Comparison of ENCODE assay signal across 19 cellular contexts in the genomic region with DNA sequence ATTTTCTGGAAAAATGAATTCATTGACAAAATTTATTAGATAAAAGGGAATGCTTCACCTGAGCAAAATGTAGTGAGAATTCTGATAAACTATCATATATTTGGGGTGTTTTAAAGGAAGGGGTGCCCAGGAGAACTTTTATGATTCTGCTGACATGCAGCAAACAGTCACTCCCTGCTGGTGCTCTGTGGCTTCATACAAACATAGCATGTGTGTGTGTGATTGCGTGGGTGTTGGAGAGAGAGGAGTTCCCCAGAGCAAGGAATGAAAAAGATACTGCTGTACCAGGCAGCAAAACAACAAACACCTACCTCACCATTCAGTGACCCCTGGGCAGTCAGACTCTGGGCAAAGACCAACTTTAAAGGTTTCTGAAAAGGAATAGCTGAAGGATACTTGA.
"Had no signal": no experiment of that assay in that cellular context is flagged by ENCODE, and none has a peak within 500 bp of the region (broad histone marks: within the 10 kb centered on the region; RNA-seq: fewer than 3 reads in every experiment).

No MANE protein-coding gene starts in this region.

- H3K9me3 ChIP-seq: gastrocnemius medialis, thyroid gland had no signal

- DNase-seq: activated CD4-positive, alpha-beta T cell treated with anti-CD3 and anti-CD28 coated beads, Interleukin-2, amount 10 ng/mL, durations not matched to agents 7 days and 5 days; activated CD8-positive, alpha-beta T cell treated with anti-CD3 and anti-CD28 coated beads, Interleukin-2, amount 10 ng/mL, durations not matched to agents 7 days and 5 days; activated naive CD4-positive, alpha-beta T cell treated with anti-CD3 and anti-CD28 coated beads for 36 hours; activated T-cell treated with anti-CD3 and anti-CD28 coated beads, Interleukin-2, amount 50 U/mL, for 24 hours; anterior cingulate cortex; cerebellar nuclear complex; effector CD4-positive, alpha-beta T cell; gastrocnemius medialis; heart left ventricle; immature natural killer cell; left colon; occipital lobe; posterior cingulate gyrus; retina; stimulated activated CD4-positive, alpha-beta T cell treated with anti-CD3 and anti-CD28 coated beads, Interleukin-1b, Interleukin-23, amount 100 ng/mL, for 48 hours; stimulated activated naive CD4-positive, alpha-beta T cell treated with Interleukin-2 at 50 U/mL for 16 hours had no signal

- H3K9me3 Mint-ChIP-seq: activated CD4-positive, alpha-beta T cell treated with anti-CD3 and anti-CD28 coated beads, Interleukin-2, amount 10 ng/mL, durations not matched to agents 7 days and 5 days had no signal

- H3K4me1 Mint-ChIP-seq: activated CD4-positive, alpha-beta T cell treated with anti-CD3 and anti-CD28 coated beads, Interleukin-2, amount 10 ng/mL, durations not matched to agents 7 days and 5 days; immature natural killer cell had no signal

- H3K4me3 Mint-ChIP-seq: activated CD4-positive, alpha-beta T cell treated with anti-CD3 and anti-CD28 coated beads, Interleukin-2, amount 10 ng/mL, durations not matched to agents 7 days and 5 days; activated CD8-positive, alpha-beta T cell treated with anti-CD3 and anti-CD28 coated beads, Interleukin-2, amount 10 ng/mL, durations not matched to agents 7 days and 5 days; activated naive CD4-positive, alpha-beta T cell treated with anti-CD3 and anti-CD28 coated beads for 36 hours; activated T-cell treated with anti-CD3 and anti-CD28 coated beads, Interleukin-2, amount 50 U/mL, for 24 hours; immature natural killer cell; T-helper 1 cell treated with Interleukin-12 subunit alpha and Interleukin-12 subunit beta and Interleukin-4 antibody, amounts not matched to agents 30 μg/mL and 1 μg/mL, for 36 hours had no signal

- H3K4me3 ChIP-seq: gastrocnemius medialis, heart left ventricle, thyroid gland had no signal

- H3K36me3 Mint-ChIP-seq: immature natural killer cell had no signal

- ATAC-seq: activated CD4-positive, CD25-positive, alpha-beta regulatory T cell treated with anti-CD3 and anti-CD28 coated beads, Interleukin-2, amount 50 U/mL, for 24 hours; activated CD8-positive, alpha-beta T cell treated with anti-CD3 and anti-CD28 coated beads, Interleukin-2, amount 10 ng/mL, durations not matched to agents 7 days and 5 days; gastrocnemius medialis; heart left ventricle; left colon had no signal

- H3K27ac ChIP-seq: gastrocnemius medialis, heart left ventricle, thyroid gland had no signal

- H3K36me3 ChIP-seq: gastrocnemius medialis, heart left ventricle, thyroid gland had no signal

- H3K27me3 Mint-ChIP-seq: activated CD4-positive, alpha-beta T cell treated with anti-CD3 and anti-CD28 coated beads, Interleukin-2, amount 10 ng/mL, durations not matched to agents 7 days and 5 days; activated T-cell treated with anti-CD3 and anti-CD28 coated beads, Interleukin-2, amount 50 U/mL, for 24 hours had no signal

- H3K4me1 ChIP-seq: gastrocnemius medialis, thyroid gland had no signal

- H3K27ac Mint-ChIP-seq: activated CD4-positive, alpha-beta T cell treated with anti-CD3 and anti-CD28 coated beads, Interleukin-2, amount 10 ng/mL, durations not matched to agents 7 days and 5 days; activated CD8-positive, alpha-beta T cell treated with anti-CD3 and anti-CD28 coated beads, Interleukin-2, amount 10 ng/mL, durations not matched to agents 7 days and 5 days; activated naive CD4-positive, alpha-beta T cell treated with anti-CD3 and anti-CD28 coated beads for 36 hours; activated T-cell treated with anti-CD3 and anti-CD28 coated beads, Interleukin-2, amount 50 U/mL, for 24 hours; immature natural killer cell; T-helper 1 cell treated with Interleukin-12 subunit alpha and Interleukin-12 subunit beta and Interleukin-4 antibody, amounts not matched to agents 30 μg/mL and 1 μg/mL, for 36 hours had no signal

- H3K27me3 ChIP-seq: gastrocnemius medialis, heart left ventricle, thyroid gland had no signal
